In the genomic region with DNA sequence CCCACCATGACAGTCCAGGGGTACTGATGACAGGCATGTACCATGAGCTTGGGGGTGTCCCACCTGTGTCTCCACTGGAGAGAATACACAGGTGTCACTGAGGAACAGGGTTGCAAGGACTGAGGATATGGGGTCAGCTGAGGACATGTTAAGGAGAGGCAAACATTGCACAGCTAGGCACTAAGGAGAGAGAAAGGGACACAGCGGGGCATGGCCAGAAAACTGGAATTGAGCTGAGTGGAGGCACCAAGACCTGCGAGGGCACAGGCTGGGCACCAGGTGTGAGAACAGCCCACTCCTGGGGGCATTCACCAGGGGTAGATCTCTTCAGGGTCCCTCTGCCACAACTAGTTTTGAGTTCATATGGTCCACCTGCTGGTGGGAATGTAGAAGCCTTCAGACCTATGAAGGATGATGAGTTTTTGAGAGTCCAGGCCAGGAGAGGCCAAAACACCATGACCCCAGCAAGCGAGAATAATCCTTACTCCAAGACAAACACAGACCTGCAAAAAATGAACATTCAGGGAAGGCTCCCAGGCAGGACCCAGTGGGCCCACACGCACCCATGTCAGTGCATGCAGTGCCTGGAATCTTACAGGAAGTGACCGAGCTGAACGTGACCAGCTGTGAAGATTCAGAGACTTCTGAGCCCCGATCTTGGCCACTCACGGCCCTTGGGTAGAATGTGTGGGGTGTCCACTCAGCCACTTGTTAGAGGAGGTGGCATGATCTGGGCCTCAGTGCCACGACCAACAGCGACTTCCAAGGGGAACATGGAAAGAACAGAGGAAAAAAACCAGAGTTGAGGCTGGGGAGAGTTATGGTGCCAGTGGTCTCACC, we compare ENCODE assay signal across 8 cellular contexts. TPM values are rescaled to one million over a fixed set of nuclear protein-coding genes. Genes with fewer than 3 reads are reported as not detected.
DNase-seq lines count a peak whose midpoint lies in the region; ATAC-seq and TF ChIP-seq lines count a peak whose summit lies in the region.

No MANE protein-coding gene starts in this region.

- peaks cover 2% of the 10 kb centered on the region for H3K4me1 ChIP-seq in NT2/D1 (ENCODE audit: insufficient read depth, insufficient read length)

- peak overlapping the region; percentile 92 for H3K9ac ChIP-seq in NT2/D1 (ENCODE audit: insufficient read length, low read depth)

- peaks cover 27 to 33% of the 10 kb centered on the region in 2 donors for H3K4me1 Mint-ChIP-seq in effector memory CD8-positive, alpha-beta T cell (ENCODE audit: low read depth in 2 of 2)
- H3K4me1 Mint-ChIP-seq in progenitor cell of endocrine pancreas (ENCODE audit: low read depth) = peaks cover 25% of the 10 kb centered on the region

- H3K27ac Mint-ChIP-seq in effector memory CD8-positive, alpha-beta T cell = peak overlapping the region in 1 of 2 donors; percentile 93
- H3K27ac Mint-ChIP-seq in progenitor cell of endocrine pancreas = peak overlapping the region; percentile 97

- POLR2A ChIA-PET in GM10248 (lab: Yijun Ruan, JAX) = interaction anchor here (0.6 to 0.8 kb wide), 2 partner anchors 57 to 107 kb away, joined by 3 to 4 read pairs; no protein-coding TSS in a partner anchor

- DNase-seq in GM10248 (ENCODE audit: extremely low spot score) = no peak
- no peak for DNase-seq in NT2/D1 (ENCODE audit: low read depth, low spot score)
- DNase-seq in effector memory CD8-positive, alpha-beta T cell = no peak
- DNase-seq in progenitor cell of endocrine pancreas (ENCODE audit: low spot score, unreplicated experiment) = no peak
- no peak for DNase-seq in mesenteric fat pad (ENCODE audit: low spot score)
- no peak for DNase-seq in anterior cingulate cortex (lab: John Stamatoyannopoulos, UW)
- no peak for DNase-seq in germinal center (ENCODE audit: low spot score)
- DNase-seq in NCI-H1417 treated with DMSO at 0.1 percent for 48 hours (lab: John Stamatoyannopoulos, UW) = no peak

- H3K4me3 Mint-ChIP-seq in effector memory CD8-positive, alpha-beta T cell = peak overlapping the region; percentile 93 to 98
- H3K4me3 Mint-ChIP-seq in progenitor cell of endocrine pancreas (ENCODE audit: low read depth) = peak overlapping the region; percentile 82

- peaks cover 10% of the 10 kb centered on the region for H3K36me3 Mint-ChIP-seq in effector memory CD8-positive, alpha-beta T cell (ENCODE audit: insufficient read depth)
- no peaks in the 10 kb centered on the region for H3K36me3 Mint-ChIP-seq in progenitor cell of endocrine pancreas (ENCODE audit: insufficient read depth)

- CTCF ChIA-PET in GM10248 (lab: Yijun Ruan, JAX) = interaction anchor here (0.6 kb wide), 1 partner anchor 77 kb away, joined by 3 read pairs; no protein-coding TSS in a partner anchor

- H3K27me3 ChIP-seq in NT2/D1 (ENCODE audit: insufficient read depth, insufficient read length) = no peaks in the 10 kb centered on the region

- H3K27me3 Mint-ChIP-seq in effector memory CD8-positive, alpha-beta T cell = no peaks in the 10 kb centered on the region
- no peaks in the 10 kb centered on the region for H3K27me3 Mint-ChIP-seq in progenitor cell of endocrine pancreas

- no peak for ATAC-seq in effector memory CD8-positive, alpha-beta T cell (replicated peaks)

- TF ChIP-seq CTCF in GM10248 (IDR thresholded peaks at IDR 0.05; ENCODE audit: control extremely low read depth, extremely low read depth, low read depth, missing control alignments) = peak; percentile 33
- peak; percentile 53 for TF ChIP-seq CTCF in progenitor cell of endocrine pancreas (IDR thresholded peaks at IDR 0.05; ENCODE audit: unreplicated experiment)

- H3K9me3 Mint-ChIP-seq in effector memory CD8-positive, alpha-beta T cell = no peaks in the 10 kb centered on the region
- no peaks in the 10 kb centered on the region for H3K9me3 Mint-ChIP-seq in progenitor cell of endocrine pancreas (ENCODE audit: low read depth)

- H3K4me3 ChIP-seq in NT2/D1 (ENCODE audit: insufficient read length, low read depth) = peak overlapping the region; percentile 96

- peaks cover 4% of the 10 kb centered on the region for H3K36me3 ChIP-seq in NT2/D1 (ENCODE audit: insufficient read depth, insufficient read length, low read length)

- H3K9me3 ChIP-seq in NT2/D1 (ENCODE audit: insufficient read depth, low read length) = no peaks in the 10 kb centered on the region

RNA-seq across cellular contexts. Expression of gene ZNF584, which starts 1.4 kb away (rescaled TPM):
- total RNA-seq in progenitor cell of endocrine pancreas (16.7 and 18.2 TPM in 2 replicates), mesenteric fat pad (15.4 TPM)

RNA-seq across cellular contexts. Expression of gene RNF225, which starts 11.6 kb away (rescaled TPM):
- total RNA-seq in progenitor cell of endocrine pancreas (0.42 TPM in 1 of 2 replicates, not detected in the other), mesenteric fat pad (not detected)

RNA-seq across cellular contexts. Expression of gene RPS5, which starts 20.0 kb away (rescaled TPM):
- 1,006 and 1,040 TPM in 2 replicates for total RNA-seq in progenitor cell of endocrine pancreas
- total RNA-seq in mesenteric fat pad = 673 TPM

RNA-seq across cellular contexts. Expression of gene ZNF837, which starts 26.2 kb away (rescaled TPM):
- 5.4 and 6.1 TPM in 2 replicates for total RNA-seq in progenitor cell of endocrine pancreas
- 0.48 TPM for total RNA-seq in mesenteric fat pad

RNA-seq across cellular contexts. Expression of gene ZNF132, which starts 32.9 kb away (rescaled TPM):
- total RNA-seq in progenitor cell of endocrine pancreas (3.5 TPM in 2 replicates), mesenteric fat pad (4.0 TPM)
